15 cellular contexts compared by ENCODE assay signal in genomic region chr15:56950979-56951378, GRCh38. TPM values are rescaled to one million over a fixed set of nuclear protein-coding genes. Genes with fewer than 3 reads are reported as not detected.
DNase-seq lines count a peak whose midpoint lies in the region; ATAC-seq and TF ChIP-seq lines count a peak whose summit lies in the region.
"Had no signal": no experiment of that assay in that cellular context is flagged by ENCODE, and none has a peak within 500 bp of the region (broad histone marks: within the 10 kb centered on the region; RNA-seq: fewer than 3 reads in every experiment).

No MANE protein-coding gene starts in this region.

- TF ChIP-seq CTCF in sigmoid colon (IDR thresholded peaks at IDR 0.05) = no peak

- no peak for TF ChIP-seq EP300 in sigmoid colon (IDR thresholded peaks at IDR 0.05)

- no peak overlapping the region for H3K27ac ChIP-seq in CD4-positive, alpha-beta memory T cell (ENCODE audit: low read depth, low read length)
- no peak overlapping the region for H3K27ac ChIP-seq in sigmoid colon

- no peak for DNase-seq in activated T-cell treated with anti-CD3 and anti-CD28 coated beads, Interleukin-2, amount 50 U/mL, for 72 hours
- no peak for DNase-seq in activated T-cell treated with anti-CD3 and anti-CD28 coated beads, Interleukin-2, amount 50 U/mL, for 48 hours
- DNase-seq in CD4-positive, alpha-beta memory T cell = no peak
- DNase-seq in amygdala (lab: John Stamatoyannopoulos, UW) (no peak), NCI-H1048 (lab: John Stamatoyannopoulos, UW) (no peak), sigmoid colon (no peak)
- DNase-seq: activated CD4-positive, alpha-beta T cell treated with anti-CD3 and anti-CD28 coated beads, Interleukin-2, amount 10 ng/mL, durations not matched to agents 7 days and 5 days; activated naive CD4-positive, alpha-beta T cell treated with Interleukin-2 at 50 U/mL for 16 hours; DMS53; midbrain; NK-92 treated with Interleukin-12 subunit alpha and Interleukin-12 subunit beta, amount 100 ng/mL, for 24 hours; stimulated activated naive CD8-positive, alpha-beta T cell treated with anti-CD3 and anti-CD28 coated beads, Interleukin-15, amount 100 ng/mL, for 72 hours had no signal

- peaks cover 3% of the 10 kb centered on the region for H3K4me1 ChIP-seq in CD4-positive, alpha-beta memory T cell (ENCODE audit: insufficient read depth, low read length)
- peaks cover 0 to 20% (median 3%) of the 10 kb centered on the region in 4 donors for H3K4me1 ChIP-seq in sigmoid colon

- H3K36me3 ChIP-seq in CD4-positive, alpha-beta memory T cell (ENCODE audit: insufficient read depth, low read length) = no peaks in the 10 kb centered on the region
- no peaks in the 10 kb centered on the region for H3K36me3 ChIP-seq in sigmoid colon

- CTCF ChIA-PET in CD4-positive, alpha-beta memory T cell (lab: Charles Lee; ENCODE audit: partially characterized antibody) = no interaction called here

- no peaks in the 10 kb centered on the region for H3K27me3 Mint-ChIP-seq in activated T-cell treated with anti-CD3 and anti-CD28 coated beads, Interleukin-2, amount 50 U/mL, for 72 hours (ENCODE audit: low read depth)
- no peaks in the 10 kb centered on the region for H3K27me3 Mint-ChIP-seq in CD4-positive, alpha-beta memory T cell
- H3K27me3 Mint-ChIP-seq: activated CD4-positive, alpha-beta T cell treated with anti-CD3 and anti-CD28 coated beads, Interleukin-2, amount 10 ng/mL, durations not matched to agents 7 days and 5 days; stimulated activated naive CD8-positive, alpha-beta T cell treated with anti-CD3 and anti-CD28 coated beads, Interleukin-15, amount 100 ng/mL, for 72 hours had no signal

- POLR2A ChIA-PET in CD4-positive, alpha-beta memory T cell (lab: Charles Lee; ENCODE audit: partially characterized antibody) = no interaction called here

- no peaks in the 10 kb centered on the region for H3K27me3 ChIP-seq in CD4-positive, alpha-beta memory T cell (ENCODE audit: insufficient read depth, low read length)
- no peaks in the 10 kb centered on the region for H3K27me3 ChIP-seq in sigmoid colon

- peaks cover 6% of the 10 kb centered on the region for H3K4me1 Mint-ChIP-seq in activated T-cell treated with anti-CD3 and anti-CD28 coated beads, Interleukin-2, amount 50 U/mL, for 72 hours (ENCODE audit: low read depth)
- peaks cover 15 to 40% (median 26%) of the 10 kb centered on the region in 4 donors for H3K4me1 Mint-ChIP-seq in CD4-positive, alpha-beta memory T cell

- no peak overlapping the region for H3K4me3 ChIP-seq in CD4-positive, alpha-beta memory T cell (ENCODE audit: low read length in 2 of 2)
- H3K4me3 ChIP-seq in sigmoid colon = no peak overlapping the region

- H3K4me3 Mint-ChIP-seq in activated T-cell treated with anti-CD3 and anti-CD28 coated beads, Interleukin-2, amount 50 U/mL, for 72 hours = no peak overlapping the region
- H3K4me3 Mint-ChIP-seq in CD4-positive, alpha-beta memory T cell = no peak overlapping the region
- H3K4me3 Mint-ChIP-seq: activated CD4-positive, alpha-beta T cell treated with anti-CD3 and anti-CD28 coated beads, Interleukin-2, amount 10 ng/mL, durations not matched to agents 7 days and 5 days; stimulated activated naive CD8-positive, alpha-beta T cell treated with anti-CD3 and anti-CD28 coated beads, Interleukin-15, amount 100 ng/mL, for 72 hours had no signal

- TF ChIP-seq POLR2A in sigmoid colon (IDR thresholded peaks at IDR 0.05) = no peak

- H3K9me3 Mint-ChIP-seq in activated T-cell treated with anti-CD3 and anti-CD28 coated beads, Interleukin-2, amount 50 U/mL, for 72 hours = peaks cover 6% of the 10 kb centered on the region in 2 donors
- peaks cover 0 to 29% (median 19%) of the 10 kb centered on the region in 8 donors for H3K9me3 Mint-ChIP-seq in CD4-positive, alpha-beta memory T cell

- H3K36me3 Mint-ChIP-seq in activated T-cell treated with anti-CD3 and anti-CD28 coated beads, Interleukin-2, amount 50 U/mL, for 72 hours (ENCODE audit: insufficient read depth in 2 of 2) = peaks cover 14 to 28% of the 10 kb centered on the region in 2 donors
- H3K36me3 Mint-ChIP-seq in CD4-positive, alpha-beta memory T cell = peaks cover 34 to 49% of the 10 kb centered on the region in 2 donors

- WGBS in sigmoid colon, 2 donors = 90 to 96% methylated on average over 6 of the region's 6 CpGs

- no peaks in the 10 kb centered on the region for H3K9me3 ChIP-seq in CD4-positive, alpha-beta memory T cell (ENCODE audit: control insufficient read depth in 1 of 2, low read length in 2 of 2)
- peaks cover 0 to 6% (median 0%) of the 10 kb centered on the region in 4 donors for H3K9me3 ChIP-seq in sigmoid colon

- no peak for ATAC-seq in activated T-cell treated with anti-CD3 and anti-CD28 coated beads, Interleukin-2, amount 50 U/mL, for 72 hours (replicated peaks in 1 of 2)
- ATAC-seq in GM21529 (IDR thresholded peaks at IDR 0.05; ENCODE audit: unreplicated experiment) (peak; percentile 94), HG03103 (IDR thresholded peaks at IDR 0.05; ENCODE audit: low read depth, unreplicated experiment) (peak; percentile 82)
- ATAC-seq: esophagus mucosa; stimulated activated naive CD8-positive, alpha-beta T cell treated with anti-CD3 and anti-CD28 coated beads, Interleukin-15, amount 100 ng/mL, for 72 hours had no signal

- intact Hi-C loops in CD4-positive, alpha-beta memory T cell (cut with micrococcal nuclease) = no loop called here
- intact Hi-C loops in sigmoid colon (cut with DNase I) = no loop called here

- H3K27ac Mint-ChIP-seq in activated T-cell treated with anti-CD3 and anti-CD28 coated beads, Interleukin-2, amount 50 U/mL, for 72 hours = peak overlapping the region; percentile 65
- H3K27ac Mint-ChIP-seq in CD4-positive, alpha-beta memory T cell = no peak overlapping the region
- H3K27ac Mint-ChIP-seq: activated CD4-positive, alpha-beta T cell treated with anti-CD3 and anti-CD28 coated beads, Interleukin-2, amount 10 ng/mL, durations not matched to agents 7 days and 5 days had no signal

RNA-seq across cellular contexts. Expression of gene TCF12, which starts 32.5 kb away (rescaled TPM):
- total RNA-seq in activated T-cell treated with anti-CD3 and anti-CD28 coated beads, Interleukin-2, amount 50 U/mL, for 72 hours = 100 to 1,000 TPM in 1 of 2 donors, 10 to 100 TPM in 1; 93.0 to 108 TPM
- 10 to 100 TPM; 78.5 to 86.5 TPM for total RNA-seq in CD4-positive, alpha-beta memory T cell
- 10 to 100 TPM; 36.5 to 58.2 TPM for polyA plus RNA-seq in CD4-positive, alpha-beta memory T cell
- total RNA-seq in sigmoid colon = 100 to 1,000 TPM in 2 of 4 donors, 10 to 100 TPM in 2; 77.8 to 147 (median 119) TPM
- 10 to 100 TPM; 13.2 to 21.8 (median 15.7) TPM for polyA plus RNA-seq in sigmoid colon

Comparison
In these comparisons a context has a peak if more than half of its experiments do, and no peak if none do; other contexts are left out.
1. ATAC-seq: peak in GM21529 (single experiment) and HG03103 (single experiment); none in activated T-cell treated with anti-CD3 and anti-CD28 coated beads, Interleukin-2, amount 50 U/mL, for 72 hours (0 of 2).